In the genomic region with DNA sequence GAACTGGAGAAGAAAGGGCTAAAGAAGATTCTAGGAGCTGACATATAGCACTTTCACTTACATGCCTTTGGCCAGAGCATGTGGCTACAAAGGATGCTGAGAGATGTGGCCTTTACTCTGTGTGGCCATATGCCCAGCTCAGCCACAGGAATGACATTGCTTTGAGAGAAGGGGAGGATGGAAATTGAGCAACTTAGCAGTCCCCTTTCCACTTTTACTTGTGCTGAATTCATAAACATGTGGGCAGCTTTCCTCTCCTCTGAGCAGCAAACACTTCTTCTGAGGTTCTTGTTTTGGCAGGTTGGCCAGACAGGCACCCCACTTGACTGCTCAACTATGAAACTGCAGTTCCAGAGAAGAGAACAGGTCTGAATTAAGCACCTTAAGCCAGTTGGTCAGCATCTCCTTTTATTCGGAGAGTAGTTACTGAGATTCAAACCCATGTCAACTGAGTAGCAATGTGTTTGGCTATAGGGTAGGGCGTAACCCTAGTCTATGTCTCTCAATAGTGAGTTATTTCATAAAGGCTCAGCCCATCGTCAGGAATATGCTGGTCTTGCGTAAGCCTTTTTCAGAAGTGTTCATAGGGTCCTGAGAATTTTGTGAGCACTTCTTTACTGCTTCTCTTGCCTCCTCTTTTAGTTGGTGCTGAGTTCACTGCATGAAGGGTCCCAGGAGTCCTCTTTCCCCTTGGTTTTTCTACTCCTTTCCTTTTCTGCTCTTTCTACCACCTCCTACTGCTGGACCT, we compare ENCODE assay signal across 9 cellular contexts.
DNase-seq lines count a peak whose midpoint lies in the region; ATAC-seq lines count a peak whose summit lies in the region.
"Had no signal": no experiment of that assay in that cellular context is flagged by ENCODE, and none has a peak within 500 bp of the region (broad histone marks: within the 10 kb centered on the region; RNA-seq: fewer than 3 reads in every experiment).

No MANE protein-coding gene starts in this region.

- no peaks in the 10 kb centered on the region for H4K20me1 ChIP-seq in BLaER1 treated with 17β-estradiol and CSF1 and Interleukin-3, amounts not matched to agents 10 nM and 100 nM

- in situ Hi-C loops in KBM-7 (cut with MboI; ENCODE audit: low pct_unique_long_range_greater_than_20kb, low sequenced_read_pairs) = loop anchor here (25.0 kb wide), 2 partner anchors 148 to 223 kb away; no protein-coding TSS in a partner anchor

- DNase-seq in fibroblast of peridontal ligament (ENCODE audit: extremely low read depth) (peak; percentile 99), KBM-7 (no peak), GF-D8 (lab: John Stamatoyannopoulos, UW) (no peak)
- no peak for DNase-seq in stimulated activated naive CD4-positive, alpha-beta T cell treated with Interleukin-2 at 50 U/mL for 16 hours (lab: John Stamatoyannopoulos, UW)
- no peak for DNase-seq in activated effector memory CD4-positive, alpha-beta T cell treated with Interleukin-2 at 50 U/mL for 16 hours
- DNase-seq: adrenal gland had no signal

- no peak overlapping the region for H3K9ac ChIP-seq in BLaER1 treated with 17β-estradiol and CSF1 and Interleukin-3, amounts not matched to agents 10 nM and 100 nM

- H3K27me3 ChIP-seq in BLaER1 treated with 17β-estradiol and CSF1 and Interleukin-3, amounts not matched to agents 10 nM and 100 nM = no peaks in the 10 kb centered on the region
- H3K27me3 ChIP-seq: adrenal gland had no signal

- H3K36me3 ChIP-seq in BLaER1 treated with 17β-estradiol and CSF1 and Interleukin-3, amounts not matched to agents 10 nM and 100 nM = no peaks in the 10 kb centered on the region
- H3K36me3 ChIP-seq: adrenal gland had no signal

- H3K27ac ChIP-seq in BLaER1 treated with 17β-estradiol and CSF1 and Interleukin-3, amounts not matched to agents 10 nM and 100 nM = no peak overlapping the region
- H3K27ac ChIP-seq: adrenal gland had no signal

- no peak overlapping the region for H3K4me3 ChIP-seq in BLaER1 treated with 17β-estradiol and CSF1 and Interleukin-3, amounts not matched to agents 10 nM and 100 nM
- H3K4me3 ChIP-seq: adrenal gland had no signal

- peaks cover 11 to 46% (median 35%) of the 10 kb centered on the region in 10 experiments; a peak in 19 of 20 replicates for H3K4me1 ChIP-seq in BLaER1 treated with 17β-estradiol and CSF1 and Interleukin-3, amounts not matched to agents 10 nM and 100 nM

- peak overlapping the region in 9 of 11 experiments; percentile 4 to 68 (median 61); a peak in 17 of 22 replicates for H3K4me2 ChIP-seq in BLaER1 treated with 17β-estradiol and CSF1 and Interleukin-3, amounts not matched to agents 10 nM and 100 nM

- no peaks in the 10 kb centered on the region for H3K9me3 ChIP-seq in BLaER1 treated with 17β-estradiol and CSF1 and Interleukin-3, amounts not matched to agents 10 nM and 100 nM (replicated peaks in 1 of 11)
- H3K9me3 ChIP-seq: adrenal gland had no signal

- ATAC-seq in GM21381 (IDR thresholded peaks at IDR 0.05; ENCODE audit: unreplicated experiment) (peak; percentile 45), HG03432 (IDR thresholded peaks at IDR 0.05; ENCODE audit: unreplicated experiment) (peak; percentile 48)
